In the genomic region with DNA sequence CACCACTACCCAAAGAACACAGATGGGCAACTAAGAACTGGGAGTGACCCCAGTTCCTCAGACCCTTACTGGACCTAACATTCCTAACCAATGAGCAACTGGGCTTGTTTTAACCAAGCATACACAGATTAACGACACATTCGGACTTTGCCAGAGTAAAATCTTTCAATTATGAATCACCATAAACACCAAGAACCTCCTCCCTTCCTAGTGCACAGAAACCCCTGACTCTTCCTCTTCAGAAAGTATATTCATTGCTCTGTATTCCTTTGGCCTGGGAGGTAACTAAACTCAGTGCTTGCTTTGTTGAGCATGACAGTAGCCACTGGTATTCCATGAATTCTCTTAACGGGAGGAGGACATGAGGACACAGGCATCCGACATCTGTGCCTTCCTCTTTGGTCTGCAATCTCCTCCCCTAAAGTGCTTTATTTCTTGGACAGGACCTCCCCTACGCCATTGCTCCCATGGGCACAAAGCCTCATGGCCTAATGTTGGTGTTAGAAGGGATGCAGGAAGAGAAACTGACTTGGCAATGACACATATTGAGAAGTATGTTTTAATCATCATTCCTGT, we compare ENCODE assay signal across 12 cellular contexts. TPM values are rescaled to one million over a fixed set of nuclear protein-coding genes. Genes with fewer than 3 reads are reported as not detected.
DNase-seq lines count a peak whose midpoint lies in the region; ATAC-seq lines count a peak whose summit lies in the region.
"Had no signal": no experiment of that assay in that cellular context is flagged by ENCODE, and none has a peak within 500 bp of the region (broad histone marks: within the 10 kb centered on the region; RNA-seq: fewer than 3 reads in every experiment).

No MANE protein-coding gene starts in this region.

- no peak overlapping the region for H3K4me2 ChIP-seq in trophoblast cell (ENCODE audit: low read length)

- no peak overlapping the region for H2BK12ac ChIP-seq in trophoblast cell (ENCODE audit: low read length)

- no peak overlapping the region for H3K14ac ChIP-seq in trophoblast cell (ENCODE audit: low read length)

- no peaks in the 10 kb centered on the region for H3K79me2 ChIP-seq in trophoblast cell (ENCODE audit: control insufficient read depth, insufficient read depth, low read length, poor library complexity)

- no peaks in the 10 kb centered on the region for H3K79me1 ChIP-seq in trophoblast cell (ENCODE audit: low read length)

- H3K23ac ChIP-seq in trophoblast cell (ENCODE audit: low read length): peak overlapping the region; percentile 8

- no peak overlapping the region for H3K9ac ChIP-seq in trophoblast cell (ENCODE audit: low read length)

- no peak overlapping the region for H4K8ac ChIP-seq in trophoblast cell (ENCODE audit: low read depth, low read length)

- no CpG with 5 or more reads among the region's 5 CpGs for WGBS in trophoblast cell (ENCODE audit: extremely low coverage, insufficient coverage, insufficient read length)

- no peaks in the 10 kb centered on the region for H3K27me3 ChIP-seq in SJSA1 (replicated peaks)
- no peaks in the 10 kb centered on the region for H3K27me3 ChIP-seq in trophoblast cell (ENCODE audit: insufficient read depth, low read length)

- H3K18ac ChIP-seq in trophoblast cell (ENCODE audit: low read length): no peak overlapping the region

- H3K4ac ChIP-seq in trophoblast cell (ENCODE audit: low read depth, low read length): no peak overlapping the region

- no peak overlapping the region for H2AK5ac ChIP-seq in trophoblast cell (ENCODE audit: low read length)

- H3K4me1 ChIP-seq in SJSA1 (replicated peaks) (peaks cover 36% of the 10 kb centered on the region), trophoblast cell (ENCODE audit: control insufficient read depth in 1 of 2, insufficient read depth in 2 of 2, low read length in 2 of 2) (no peaks in the 10 kb centered on the region)

- no peak overlapping the region for H2BK120ac ChIP-seq in trophoblast cell (ENCODE audit: insufficient read depth, low read length, poor library complexity)

- no peak overlapping the region for H2BK5ac ChIP-seq in trophoblast cell (ENCODE audit: low read depth, low read length, poor library complexity)

- no peak for ATAC-seq in GM21447 (IDR thresholded peaks at IDR 0.05; ENCODE audit: unreplicated experiment)

- H3K4me3 ChIP-seq in SJSA1 (no peak overlapping the region), trophoblast cell (ENCODE audit: low read depth, low read length) (no peak overlapping the region)

- H3K36me3 ChIP-seq in SJSA1 (no peaks in the 10 kb centered on the region), trophoblast cell (ENCODE audit: control insufficient read depth in 1 of 2, insufficient read depth in 2 of 2, low read length in 2 of 2) (no peaks in the 10 kb centered on the region)

- H2AFZ ChIP-seq in trophoblast cell (ENCODE audit: insufficient read depth, low read length, poor library complexity): no peak overlapping the region

- H3K9me3 ChIP-seq in SJSA1 (replicated peaks) (no peaks in the 10 kb centered on the region), trophoblast cell (ENCODE audit: insufficient read depth, low read depth, low read length) (no peaks in the 10 kb centered on the region)

- peak overlapping the region; percentile 78 for H3K27ac ChIP-seq in SJSA1
- H3K27ac ChIP-seq in trophoblast cell (ENCODE audit: low read depth, low read length): no peak overlapping the region

- no peak overlapping the region for H4K91ac ChIP-seq in trophoblast cell (ENCODE audit: low read depth, low read length)

- H4K12ac ChIP-seq in trophoblast cell (ENCODE audit: low read depth, low read length): no peak overlapping the region

- peak; percentile 97 for DNase-seq in EH (ENCODE audit: low read depth)
- peak; percentile 70 to 84 for DNase-seq in SJSA1 (ENCODE audit: low read depth in 1 of 2, low spot score in 2 of 2)
- peak; percentile 95 for DNase-seq in fibroblast of peridontal ligament (ENCODE audit: extremely low read depth)
- peak in 1 of 2 donors; percentile 18 for DNase-seq in trophoblast cell
- no peak for DNase-seq in activated gamma-delta T cell (lab: John Stamatoyannopoulos, UW)
- DNase-seq in activated naive CD4-positive, alpha-beta T cell treated with anti-CD3 and anti-CD28 coated beads, Interleukin-2, amount 50 U/mL, for 16 hours: no peak
- DNase-seq in stimulated activated CD4-positive, alpha-beta T cell treated with anti-CD3 and anti-CD28 coated beads, Interleukin-12 subunit alpha, Interleukin-12 subunit beta, amount 100 ng/mL, for 4 hours: no peak
- DNase-seq: activated naive CD8-positive, alpha-beta T cell treated with anti-CD3 and anti-CD28 coated beads, Interleukin-2, amount 10 ng/mL, durations not matched to agents 7 days and 5 days; COR-L47; NCI-H2081 treated with DMSO at 0.1 percent for 48 hours had no signal

RNA-seq across cellular contexts. Expression of a gene that starts 42.7 kb away (rescaled TPM):
- 0.13 and 0.82 TPM in 2 replicates for total RNA-seq in SJSA1 (2014; rRNA removed; shearing (Covaris generic))
- polyA plus RNA-seq in trophoblast cell (2013): 0.11 and 0.12 TPM in 2 replicates
- total RNA-seq: activated CD8-positive, alpha-beta memory T cell treated with anti-CD3 and anti-CD28 coated beads for 36 hours had no signal

Comparison
In these comparisons a context has a peak if more than half of its experiments do, and no peak if none do; other contexts are left out.
1. DNase-seq: peak in EH (single experiment), SJSA1 (2 of 2) and fibroblast of peridontal ligament (single experiment); none in activated gamma-delta T cell (single experiment), activated naive CD4-positive, alpha-beta T cell treated with anti-CD3 and anti-CD28 coated beads, Interleukin-2, amount 50 U/mL, for 16 hours (single experiment) and stimulated activated CD4-positive, alpha-beta T cell treated with anti-CD3 and anti-CD28 coated beads, Interleukin-12 subunit alpha, Interleukin-12 subunit beta, amount 100 ng/mL, for 4 hours (single experiment).